ENCODE assay signal across 12 cellular contexts in the genomic region with DNA sequence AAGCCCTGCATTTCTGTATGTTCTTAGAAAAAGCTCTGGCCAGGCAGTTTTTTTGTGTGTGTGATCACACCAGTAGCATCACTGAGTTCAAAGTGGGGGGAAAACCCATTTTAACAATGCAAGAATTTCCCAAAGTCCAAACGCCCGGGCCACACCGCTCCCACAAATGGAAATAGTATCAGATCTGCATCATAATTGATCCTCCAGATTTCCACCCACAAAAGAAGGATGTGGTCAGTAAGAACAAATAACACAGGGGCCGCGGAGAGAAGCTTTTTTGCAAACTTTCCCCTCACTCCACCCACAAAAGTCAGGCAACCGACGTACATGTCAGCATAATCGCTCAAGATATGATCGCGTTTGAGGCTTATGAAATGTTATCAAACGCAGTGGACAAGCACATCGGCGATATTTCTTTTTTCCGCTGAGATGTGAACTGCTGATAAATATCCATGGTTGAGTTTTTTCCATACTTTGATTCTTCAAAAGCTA.
DNase-seq lines count a peak whose midpoint lies in the region.
"Had no signal": no experiment of that assay in that cellular context is flagged by ENCODE, and none has a peak within 500 bp of the region (broad histone marks: within the 10 kb centered on the region; RNA-seq: fewer than 3 reads in every experiment).

No MANE protein-coding gene starts in this region.

- H3K36me3 Mint-ChIP-seq in activated T-cell treated with anti-CD3 and anti-CD28 coated beads, Interleukin-2, amount 50 U/mL, for 24 hours (ENCODE audit: low read depth) = no peaks in the 10 kb centered on the region
- H3K36me3 Mint-ChIP-seq: naive B cell had no signal

- peak; percentile 7 to 19 for DNase-seq in activated CD4-positive, alpha-beta T cell treated with anti-CD3 and anti-CD28 coated beads for 24 hours (ENCODE audit: low read depth in 2 of 2)
- no peak for DNase-seq in activated CD4-positive, alpha-beta T cell treated with anti-CD3 and anti-CD28 coated beads for 1 hour
- peak; percentile 39 for DNase-seq in activated T-cell treated with anti-CD3 and anti-CD28 coated beads, Interleukin-2, amount 50 U/mL, for 24 hours
- peak; percentile 19 to 20 for DNase-seq in stimulated activated CD8-positive, alpha-beta memory T cell treated with anti-CD3 and anti-CD28 coated beads, Interleukin-7, amount 100 ng/mL, for 4 hours (ENCODE audit: low read depth in 2 of 2)
- DNase-seq in NCI-H2107 treated with DMSO at 0.1 percent for 48 hours (lab: John Stamatoyannopoulos, UW; ENCODE audit: unreplicated experiment) = no peak
- DNase-seq in epidermal melanocyte (ENCODE audit: insufficient read length, low spot score) = no peak
- no peak for DNase-seq in NCI-H774 (lab: John Stamatoyannopoulos, UW)
- DNase-seq: naive B cell, NCI-H2227 treated with DMSO at 0.1 percent for 48 hours had no signal

- H3K9me3 ChIP-seq in iPS-18a (ENCODE audit: control insufficient read depth, low read depth, low read length) = no peaks in the 10 kb centered on the region
- H3K9me3 ChIP-seq: A549, tibial nerve had no signal

- peak overlapping the region; percentile 42 for H3K4me3 Mint-ChIP-seq in activated T-cell treated with anti-CD3 and anti-CD28 coated beads, Interleukin-2, amount 50 U/mL, for 24 hours
- H3K4me3 Mint-ChIP-seq: naive B cell had no signal

- H3K4me1 ChIP-seq in iPS-18a (ENCODE audit: control insufficient read depth, low read depth, low read length) = peaks cover 39% of the 10 kb centered on the region
- H3K4me1 ChIP-seq: A549 had no signal

- peak overlapping the region; percentile 64 for H3K27ac ChIP-seq in iPS-18a (ENCODE audit: low read length)
- H3K27ac ChIP-seq: A549, tibial nerve had no signal

- H3K4me1 Mint-ChIP-seq in activated T-cell treated with anti-CD3 and anti-CD28 coated beads, Interleukin-2, amount 50 U/mL, for 24 hours (ENCODE audit: low read depth) = peaks cover 29% of the 10 kb centered on the region
- H3K4me1 Mint-ChIP-seq: naive B cell had no signal

- H3K36me3 ChIP-seq in iPS-18a (ENCODE audit: control insufficient read depth, low read depth, low read length) = no peaks in the 10 kb centered on the region
- H3K36me3 ChIP-seq: tibial nerve had no signal

- H3K27me3 ChIP-seq in iPS-18a (ENCODE audit: control insufficient read depth, insufficient read depth, low read length) = no peaks in the 10 kb centered on the region
- H3K27me3 ChIP-seq: tibial nerve had no signal

- peak overlapping the region; percentile 44 for H3K9ac ChIP-seq in iPS-18a (ENCODE audit: low read length)

- H3K4me3 ChIP-seq in iPS-18a (ENCODE audit: low read length) = peak overlapping the region; percentile 57
- H3K4me3 ChIP-seq: A549, tibial nerve had no signal

- peak overlapping the region; percentile 67 for H3K27ac Mint-ChIP-seq in activated T-cell treated with anti-CD3 and anti-CD28 coated beads, Interleukin-2, amount 50 U/mL, for 24 hours
- H3K27ac Mint-ChIP-seq: naive B cell had no signal

- H3K9me3 Mint-ChIP-seq in activated T-cell treated with anti-CD3 and anti-CD28 coated beads, Interleukin-2, amount 50 U/mL, for 24 hours = no peaks in the 10 kb centered on the region
- H3K9me3 Mint-ChIP-seq: naive B cell had no signal

- H3K27me3 Mint-ChIP-seq in activated T-cell treated with anti-CD3 and anti-CD28 coated beads, Interleukin-2, amount 50 U/mL, for 24 hours = no peaks in the 10 kb centered on the region

Comparison
In these comparisons a context has a peak if more than half of its experiments do, and no peak if none do; other contexts are left out.
1. DNase-seq: peak in activated CD4-positive, alpha-beta T cell treated with anti-CD3 and anti-CD28 coated beads for 24 hours (2 of 2), activated T-cell treated with anti-CD3 and anti-CD28 coated beads, Interleukin-2, amount 50 U/mL, for 24 hours (single experiment) and stimulated activated CD8-positive, alpha-beta memory T cell treated with anti-CD3 and anti-CD28 coated beads, Interleukin-7, amount 100 ng/mL, for 4 hours (2 of 2); none in activated CD4-positive, alpha-beta T cell treated with anti-CD3 and anti-CD28 coated beads for 1 hour (single experiment), NCI-H2107 treated with DMSO at 0.1 percent for 48 hours (single experiment), epidermal melanocyte (single experiment) and NCI-H774 (single experiment).